ENCODE assay signal across 24 cellular contexts in genomic region chr4:155805016-155805415, GRCh38. TPM values are rescaled to one million over a fixed set of nuclear protein-coding genes. Genes with fewer than 3 reads are reported as not detected.
DNase-seq lines count a peak whose midpoint lies in the region; ATAC-seq and TF ChIP-seq lines count a peak whose summit lies in the region.
"Had no signal": no experiment of that assay in that cellular context is flagged by ENCODE, and none has a peak within 500 bp of the region (broad histone marks: within the 10 kb centered on the region; RNA-seq: fewer than 3 reads in every experiment).

No MANE protein-coding gene starts in this region.

- no peaks in the 10 kb centered on the region for H3K27me3 Mint-ChIP-seq in CD14-positive monocyte (ENCODE audit: low read depth in 3 of 3)
- H3K27me3 Mint-ChIP-seq: activated CD4-positive, alpha-beta memory T cell treated with anti-CD3 and anti-CD28 coated beads for 36 hours; natural killer cell treated with Interleukin-12 subunit alpha and Interleukin-12 subunit beta and Interleukin-15 and Interleukin-18, amount 100 ng/mL, for 72 hours; stimulated activated memory B cell treated with anti-CD40 and anti-IgM and Interleukin-4, amounts not matched to agents 10 μg/mL and 1 μg/mL and 100 μg/mL, for 72 hours had no signal

- H3K36me3 Mint-ChIP-seq in CD14-positive monocyte = no peaks in the 10 kb centered on the region
- H3K36me3 Mint-ChIP-seq: activated CD4-positive, alpha-beta memory T cell treated with anti-CD3 and anti-CD28 coated beads for 36 hours; CD8-positive, alpha-beta T cell; natural killer cell treated with Interleukin-12 subunit alpha and Interleukin-12 subunit beta and Interleukin-15 and Interleukin-18, amount 100 ng/mL, for 72 hours; stimulated activated memory B cell treated with anti-CD40 and anti-IgM and Interleukin-4, amounts not matched to agents 10 μg/mL and 1 μg/mL and 100 μg/mL, for 72 hours had no signal

- DNase-seq in EH (ENCODE audit: low read depth) (peak; percentile 58), RPMI7951 (ENCODE audit: low read depth) (peak; percentile 61), esophagus muscularis mucosa (ENCODE audit: extremely low spot score) (no peak), renal cortical epithelial cell (ENCODE audit: low read depth) (peak; percentile 46), retina (no peak), CD14-positive monocyte (ENCODE audit: low spot score) (no peak)
- DNase-seq in activated CD4-positive, alpha-beta T cell treated with anti-CD3 and anti-CD28 coated beads, Interleukin-2, amount 50 U/mL, for 48 hours = no peak
- DNase-seq: activated CD4-positive, alpha-beta memory T cell treated with anti-CD3 and anti-CD28 coated beads for 36 hours; activated naive CD4-positive, alpha-beta T cell treated with anti-CD3 and anti-CD28 coated beads for 36 hours; activated T-cell treated with anti-CD3 and anti-CD28 coated beads, Interleukin-2, amount 50 U/mL, for 1 hour; CD8-positive, alpha-beta T cell; GOT3; NCI-H1048; NCI-H2081; NCI-H526; Right ventricle myocardium superior; T-helper 2 cell; trophoblast cell had no signal

- H3K4me1 ChIP-seq in esophagus muscularis mucosa = peaks cover 0 to 42% (median 10%) of the 10 kb centered on the region in 4 donors

- no peaks in the 10 kb centered on the region for H3K27me3 ChIP-seq in esophagus muscularis mucosa
- H3K27me3 ChIP-seq: hepatocyte had no signal

- no peak for TF ChIP-seq EP300 in esophagus muscularis mucosa (IDR thresholded peaks at IDR 0.05)

- H3K4me3 ChIP-seq in esophagus muscularis mucosa = no peak overlapping the region
- H3K4me3 ChIP-seq: hepatocyte, K562 had no signal

- intact Hi-C loops in esophagus muscularis mucosa (cut with DNase I) (no loop called here), CD14-positive monocyte (cut with micrococcal nuclease) (no loop called here)

- no peak for ATAC-seq in GM18909 (IDR thresholded peaks at IDR 0.05; ENCODE audit: poor library complexity, unreplicated experiment)
- ATAC-seq: CD8-positive, alpha-beta T cell; esophagus mucosa; K562; natural killer cell treated with Interleukin-12 subunit alpha and Interleukin-12 subunit beta and Interleukin-15 and Interleukin-18, amount 100 ng/mL, for 72 hours; stimulated activated memory B cell treated with anti-CD40 and anti-IgM and Interleukin-4, amounts not matched to agents 10 μg/mL and 1 μg/mL and 100 μg/mL, for 72 hours had no signal

- no peak overlapping the region for H3K4me3 Mint-ChIP-seq in CD14-positive monocyte
- H3K4me3 Mint-ChIP-seq: activated CD4-positive, alpha-beta memory T cell treated with anti-CD3 and anti-CD28 coated beads for 36 hours; activated naive CD4-positive, alpha-beta T cell treated with anti-CD3 and anti-CD28 coated beads for 36 hours; CD8-positive, alpha-beta T cell; natural killer cell treated with Interleukin-12 subunit alpha and Interleukin-12 subunit beta and Interleukin-15 and Interleukin-18, amount 100 ng/mL, for 72 hours; stimulated activated memory B cell treated with anti-CD40 and anti-IgM and Interleukin-4, amounts not matched to agents 10 μg/mL and 1 μg/mL and 100 μg/mL, for 72 hours had no signal

- TF ChIP-seq CTCF in esophagus muscularis mucosa (IDR thresholded peaks at IDR 0.05) (no peak), CD14-positive monocyte (IDR thresholded peaks at IDR 0.05) (no peak)

- H3K27ac ChIP-seq in esophagus muscularis mucosa (replicated peaks in 1 of 4) = peak overlapping the region; percentile 10 to 42 (median 32)
- H3K27ac ChIP-seq: hepatocyte had no signal

- no peaks in the 10 kb centered on the region for H3K4me1 Mint-ChIP-seq in CD14-positive monocyte
- H3K4me1 Mint-ChIP-seq: stimulated activated memory B cell treated with anti-CD40 and anti-IgM and Interleukin-4, amounts not matched to agents 10 μg/mL and 1 μg/mL and 100 μg/mL, for 72 hours had no signal

- TF ChIP-seq POLR2A in esophagus muscularis mucosa (IDR thresholded peaks at IDR 0.05; ENCODE audit: low read depth) = no peak

- H3K9me3 ChIP-seq in esophagus muscularis mucosa = no peaks in the 10 kb centered on the region

- H3K36me3 ChIP-seq in esophagus muscularis mucosa = peaks cover 0 to 52% (median 16%) of the 10 kb centered on the region in 4 donors

- no peaks in the 10 kb centered on the region for H3K9me3 Mint-ChIP-seq in CD14-positive monocyte
- H3K9me3 Mint-ChIP-seq: activated CD4-positive, alpha-beta memory T cell treated with anti-CD3 and anti-CD28 coated beads for 36 hours; activated naive CD4-positive, alpha-beta T cell treated with anti-CD3 and anti-CD28 coated beads for 36 hours; CD8-positive, alpha-beta T cell; natural killer cell treated with Interleukin-12 subunit alpha and Interleukin-12 subunit beta and Interleukin-15 and Interleukin-18, amount 100 ng/mL, for 72 hours; stimulated activated memory B cell treated with anti-CD40 and anti-IgM and Interleukin-4, amounts not matched to agents 10 μg/mL and 1 μg/mL and 100 μg/mL, for 72 hours had no signal

- H3K27ac Mint-ChIP-seq in CD14-positive monocyte = no peak overlapping the region
- H3K27ac Mint-ChIP-seq: activated CD4-positive, alpha-beta memory T cell treated with anti-CD3 and anti-CD28 coated beads for 36 hours; activated naive CD4-positive, alpha-beta T cell treated with anti-CD3 and anti-CD28 coated beads for 36 hours; CD8-positive, alpha-beta T cell; natural killer cell treated with Interleukin-12 subunit alpha and Interleukin-12 subunit beta and Interleukin-15 and Interleukin-18, amount 100 ng/mL, for 72 hours; stimulated activated memory B cell treated with anti-CD40 and anti-IgM and Interleukin-4, amounts not matched to agents 10 μg/mL and 1 μg/mL and 100 μg/mL, for 72 hours had no signal

- WGBS in esophagus muscularis mucosa = 71% methylated on average over 1 of the region's 1 CpG

RNA-seq across cellular contexts. Expression of gene GUCY1B1, which starts 46.2 kb away (rescaled TPM):
- 2.0 and 3.8 TPM in 2 replicates for total RNA-seq in RPMI7951 (2014; rRNA removed; shearing (Covaris generic))
- 10 to 100 TPM; 30.6 to 61.9 (median 41.6) TPM for total RNA-seq in esophagus muscularis mucosa
- total RNA-seq in renal cortical epithelial cell = 8.2 and 54.1 TPM in 2 replicates
- under 1 TPM; 0.72 to 0.89 TPM for polyA plus RNA-seq in CD14-positive monocyte
- total RNA-seq: CD8-positive, alpha-beta T cell; K562 had no signal
- polyA plus RNA-seq: K562 had no signal

Comparison
In these comparisons a context has a peak if more than half of its experiments do, and no peak if none do; other contexts are left out.
1. DNase-seq: peak in EH (single experiment), RPMI7951 (single experiment) and renal cortical epithelial cell (single experiment); none in esophagus muscularis mucosa (single experiment), activated CD4-positive, alpha-beta T cell treated with anti-CD3 and anti-CD28 coated beads, Interleukin-2, amount 50 U/mL, for 48 hours (0 of 2), retina (single experiment) and CD14-positive monocyte (single experiment).